Comparison of ENCODE assay signal across 20 cellular contexts in the genomic region with DNA sequence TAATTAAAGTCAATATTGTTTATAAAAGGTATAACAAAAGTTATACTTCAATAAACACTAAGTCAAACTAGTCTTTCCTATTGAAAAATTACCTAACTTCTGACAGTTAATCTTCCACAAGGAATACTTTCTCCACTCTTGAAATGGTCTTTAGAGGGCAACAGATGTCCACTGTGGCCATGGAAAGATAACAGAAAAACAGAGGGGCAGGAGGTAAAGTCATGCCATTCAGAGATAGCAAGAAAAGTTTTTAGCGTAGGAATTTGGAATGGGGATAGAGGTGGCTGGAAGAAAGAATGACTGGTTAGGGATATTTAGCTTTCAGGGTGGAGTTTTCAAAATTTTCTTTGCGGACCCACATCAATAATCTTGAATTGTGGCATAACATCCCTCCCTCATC. TPM values are rescaled to one million over a fixed set of nuclear protein-coding genes. Genes with fewer than 3 reads are reported as not detected.
DNase-seq lines count a peak whose midpoint lies in the region; ATAC-seq, FAIRE-seq and TF ChIP-seq lines count a peak whose summit lies in the region.
"Had no signal": no experiment of that assay in that cellular context is flagged by ENCODE, and none has a peak within 500 bp of the region (broad histone marks: within the 10 kb centered on the region; RNA-seq: fewer than 3 reads in every experiment).

No MANE protein-coding gene starts in this region.

- H3K4me1 ChIP-seq in Karpas-422 (ENCODE audit: low read length) (no peaks in the 10 kb centered on the region), K562 (replicated peaks in 1 of 2; ENCODE audit: control insufficient read depth in 2 of 2, insufficient read depth in 2 of 2, low read length in 2 of 2) (peaks cover 0 to 2% of the 10 kb centered on the region in 2 experiments; a peak in 1 of 5 replicates), keratinocyte (ENCODE audit: control insufficient read depth, extremely low read depth, insufficient read depth, low read length) (peaks cover 18% of the 10 kb centered on the region)

- DNase-seq in Karpas-422, result peak; percentile 14
- DNase-seq in K562 (ENCODE audit: extremely low read depth in 1 of 4, low spot score in 3 of 4), result peak in 2 of 4 experiments; percentile 15 to 30
- no peak for DNase-seq in keratinocyte (ENCODE audit: low read depth, low spot score)
- DNase-seq in RKO (ENCODE audit: low spot score), result no peak
- DNase-seq in stimulated activated CD4-positive, alpha-beta T cell treated with anti-CD3 and anti-CD28 coated beads, Interleukin-1b, Interleukin-23, amount 100 ng/mL, for 48 hours, result no peak
- DNase-seq in C1 segment of cervical spinal cord (lab: John Stamatoyannopoulos, UW), result no peak
- DNase-seq: 8988T, DMS53, GDM1, MG63, NCI-H1417, NCI-H1694 treated with DMSO at 0.1 percent for 48 hours, NCI-H446 treated with DMSO at 0.1 percent for 48 hours, NCI-H526 treated with DMSO at 0.1 percent for 48 hours, OCI-M1, SHP77 had no signal

- dilution Hi-C loops in keratinocyte (cut with MboI; ENCODE audit: extremely low pct_ligation_motif_present, low sequenced_read_pairs), result no loop called here

- in situ Hi-C loops in K562 (cut with MboI), result no loop called here

- 44% methylated on average over 2 of the region's 2 CpGs for WGBS in K562 (ENCODE audit: insufficient coverage, low coverage, missing lambda C conversion rate)

- H3K9ac ChIP-seq in Karpas-422 (ENCODE audit: low read length) (no peak overlapping the region), K562 (ENCODE audit: insufficient read depth in 1 of 2, low read depth in 2 of 2, low read length in 2 of 2) (no peak overlapping the region), keratinocyte (ENCODE audit: control insufficient read depth, extremely low read depth, insufficient read depth, low read length) (no peak overlapping the region)

- no peak for TF ChIP-seq EP300 in K562 (IDR thresholded peaks at IDR 0.05; ENCODE audit: low read length)

- H3K9me1 ChIP-seq in K562 (ENCODE audit: control insufficient read depth, insufficient read depth, low read length) (no peaks in the 10 kb centered on the region), keratinocyte (ENCODE audit: control insufficient read depth, extremely low read depth, insufficient read depth, low read length) (no peaks in the 10 kb centered on the region)

- ATAC-seq in K562 (peak; percentile 53; the same call in 1 of the 3 replicates), HG02884 (IDR thresholded peaks at IDR 0.05; ENCODE audit: unreplicated experiment) (no peak)

- peak; percentile 6 for FAIRE-seq in A204.1 (lab: Jason Lieb, UNC)
- FAIRE-seq in K562 (lab: Jason Lieb, UNC), result no peak
- no peak for FAIRE-seq in keratinocyte (lab: Jason Lieb, UNC)
- FAIRE-seq: D721Med, HTR-8/SVneo had no signal

- no peaks in the 10 kb centered on the region for H3K79me2 ChIP-seq in Karpas-422 (ENCODE audit: low read length)
- no peaks in the 10 kb centered on the region for H3K79me2 ChIP-seq in K562 (ENCODE audit: control insufficient read depth, insufficient read depth, low read length)
- no peaks in the 10 kb centered on the region for H3K79me2 ChIP-seq in keratinocyte (ENCODE audit: control insufficient read depth, insufficient read depth, low read length)

- CTCF ChIA-PET in K562 (lab: Yijun Ruan, JAX; ENCODE audit: low intra/inter-chr PET ratio), result no interaction called here

- H4K20me1 ChIP-seq in Karpas-422 (ENCODE audit: insufficient read depth, low read depth, low read length) (no peaks in the 10 kb centered on the region), K562 (replicated peaks; ENCODE audit: control insufficient read depth, insufficient read depth, low read length) (no peaks in the 10 kb centered on the region), keratinocyte (ENCODE audit: control insufficient read depth, extremely low read depth, insufficient read depth, low read length) (no peaks in the 10 kb centered on the region)

- no peaks in the 10 kb centered on the region for H3K27me3 ChIP-seq in Karpas-422 (ENCODE audit: low read length)
- H3K27me3 ChIP-seq in K562 (ENCODE audit: control insufficient read depth in 2 of 2, insufficient read depth in 2 of 2, low read length in 2 of 2), result no peaks in the 10 kb centered on the region
- no peaks in the 10 kb centered on the region for H3K27me3 ChIP-seq in keratinocyte (ENCODE audit: control insufficient read depth, extremely low read depth, insufficient read depth, low read length)
- H3K27me3 ChIP-seq: MG63 had no signal

- no peaks in the 10 kb centered on the region for H3K36me3 ChIP-seq in Karpas-422 (ENCODE audit: insufficient read depth, low read length)
- peaks cover 37% of the 10 kb centered on the region; the same call in 2 of the 3 replicates for H3K36me3 ChIP-seq in K562 (ENCODE audit: control insufficient read depth, insufficient read depth, low read length)
- peaks cover 2 to 4% of the 10 kb centered on the region in 2 experiments for H3K36me3 ChIP-seq in keratinocyte (ENCODE audit: control insufficient read depth in 2 of 2, extremely low read depth in 1 of 2, insufficient read depth in 2 of 2, low read length in 2 of 2)

- H3K4me2 ChIP-seq in Karpas-422 (ENCODE audit: low read depth, low read length, poor library complexity, severe bottlenecking) (no peak overlapping the region), K562 (ENCODE audit: insufficient read depth, low read length) (no peak overlapping the region), keratinocyte (ENCODE audit: control insufficient read depth, extremely low read depth, insufficient read depth, low read depth, low read length) (no peak overlapping the region)

- no peaks in the 10 kb centered on the region for H3K9me2 ChIP-seq in Karpas-422 (replicated peaks; ENCODE audit: insufficient read depth, low read length)

- H3K4me3 ChIP-seq in Karpas-422 (ENCODE audit: low read length), result no peak overlapping the region
- no peak overlapping the region for H3K4me3 ChIP-seq in K562
- H3K4me3 ChIP-seq in keratinocyte (ENCODE audit: control insufficient read depth in 2 of 3, extremely low read depth in 1 of 3, insufficient read depth in 2 of 3, low read depth in 1 of 3, low read length in 3 of 3), result no peak overlapping the region
- H3K4me3 ChIP-seq: MG63 had no signal

- no peak for TF ChIP-seq POLR2A in K562 (conservative IDR thresholded peaks at IDR 0.05)

- H3K27ac ChIP-seq in Karpas-422 (ENCODE audit: low read length), result no peak overlapping the region
- H3K27ac ChIP-seq in K562 (ENCODE audit: extremely low read depth, low read depth, low read length), result no peak overlapping the region
- H3K27ac ChIP-seq in keratinocyte (ENCODE audit: control insufficient read depth, insufficient read depth, low read length), result peak overlapping the region; percentile 69

- no peaks in the 10 kb centered on the region for H3K9me3 ChIP-seq in Karpas-422 (ENCODE audit: low read length)
- H3K9me3 ChIP-seq in K562 (replicated peaks; ENCODE audit: control insufficient read depth, insufficient read depth, low read depth, low read length), result no peaks in the 10 kb centered on the region
- H3K9me3 ChIP-seq in keratinocyte (ENCODE audit: control insufficient read depth, low read depth, low read length), result no peaks in the 10 kb centered on the region
- H3K9me3 ChIP-seq: MG63 had no signal

- no TSS peak for BruUV-seq in K562 (replicated peaks; lab: Mats Ljungman, UMichigan)

- peak in 1 of 2 experiments; percentile 67; a peak in 3 of 4 replicates for TF ChIP-seq RAD21 in K562 (CRISPR knock-in tag; conservative IDR thresholded peaks at IDR 0.05 in 1 of 2, IDR thresholded peaks at IDR 0.05 in 1 of 2)

- H2AFZ ChIP-seq in Karpas-422 (ENCODE audit: low read length) (no peak overlapping the region), K562 (ENCODE audit: low read depth, low read length) (no peak overlapping the region), keratinocyte (ENCODE audit: control insufficient read depth, low read length) (no peak overlapping the region)

- POLR2A ChIA-PET in K562 (lab: Yijun Ruan, JAX), result interaction anchor here (0.7 kb wide), 1 partner anchor 10 kb away, joined by 3 read pairs; no protein-coding TSS in a partner anchor

- intact Hi-C loops in K562 (cut with micrococcal nuclease), result loop anchor here (1.0 kb wide), 1 partner anchor 76 kb away; no protein-coding TSS in a partner anchor

- TF ChIP-seq CTCF in K562 (IDR thresholded peaks at IDR 0.05 in 2 of 3, conservative IDR thresholded peaks at IDR 0.05 in 1 of 3; ENCODE audit: insufficient read depth in 2 of 3, low read depth in 1 of 3, low read length in 3 of 3), result peak in 1 of 3 experiments; percentile 43; a peak in 2 of 6 replicates
- no peak for TF ChIP-seq CTCF in keratinocyte (optimal IDR thresholded peaks at IDR 0.05 in 1 of 3, IDR thresholded peaks at IDR 0.05 in 1 of 3, conservative IDR thresholded peaks at IDR 0.05 in 1 of 3; ENCODE audit: extremely low read depth in 1 of 3, insufficient read depth in 2 of 3, low read length in 3 of 3)

RNA-seq across cellular contexts. Expression of gene HYCC1, which starts 34.7 kb away (rescaled TPM):
- total RNA-seq in Karpas-422 (2014; rRNA removed; shearing (Covaris generic); ENCODE audit: low replicate concordance), result 2.9 and 3.4 TPM in 2 replicates
- 25.8 and 69.5 TPM in 2 replicates for total RNA-seq in K562 (2011; cell fraction: chromatin; rRNA removed; ENCODE audit: low replicate concordance)
- total RNA-seq in K562 (2011; cell fraction: nucleolus; rRNA removed), result 12.5 and 14.9 TPM in 2 replicates
- 25.1 and 44.4 TPM in 2 replicates for total RNA-seq in K562 (2011; cell fraction: nucleoplasm; rRNA removed)
- total RNA-seq in K562 (2014; rRNA removed) (18.8 and 24.7 TPM in 2 replicates), K562 (2014; rRNA removed; fragmentation: Illumina TruSeq; extraction: Trizol) (37.0 and 41.1 TPM in 2 replicates), K562 (2015; rRNA removed; fragmentation: Illumina TruSeq; extraction: Trizol) (26.5 and 38.1 TPM in 2 replicates), K562 (2021) (37.9 and 43.0 TPM in 2 replicates)
- polyA plus RNA-seq in K562 (2011; rRNA removed) (31.2 and 39.8 TPM in 2 replicates), K562 (2014; fragmentation: Illumina TruSeq; extraction: Trizol) (40.4 and 44.7 TPM in 2 replicates), K562 (2014; fragmentation: Nextera tagmentation; extraction: Ambion mirVana) (10 to 100 TPM; 11.2 to 16.0 TPM), K562 (2014; rRNA removed) (33.3 and 40.6 TPM in 2 replicates), keratinocyte (17.1 to 35.8 TPM (median 31.7 TPM) in 3 replicates)
- 7.6 and 15.5 TPM in 2 replicates for polyA plus RNA-seq in K562 (2011; cell fraction: cytosol; rRNA removed)
- 22.5 and 31.5 TPM in 2 replicates for polyA plus RNA-seq in K562 (2011; cell fraction: nucleus; rRNA removed)
- 16.3 and 36.3 TPM in 2 replicates for polyA plus RNA-seq in K562 (2012)
- polyA minus RNA-seq in K562 (2011; rRNA and poly(A)+ RNA removed), result 41.3 and 50.1 TPM in 2 replicates
- 13.6 and 20.0 TPM in 2 replicates for polyA minus RNA-seq in K562 (2011; cell fraction: cytosol; rRNA and poly(A)+ RNA removed)
- polyA minus RNA-seq in K562 (2011; cell fraction: nucleus; rRNA and poly(A)+ RNA removed), result 25.4 and 45.8 TPM in 2 replicates
- polyA plus RNA-seq in keratinocyte (2011; ENCODE audit: low read depth), result 31.2 TPM
- 14.8 and 25.2 TPM in 2 replicates for polyA plus RNA-seq in keratinocyte (2011; cell fraction: cytosol; rRNA removed)
- polyA plus RNA-seq in keratinocyte (2011; cell fraction: nucleus; rRNA removed), result 26.0 and 35.9 TPM in 2 replicates
- 9.5 and 29.2 TPM in 2 replicates for polyA plus RNA-seq in keratinocyte (2012; ENCODE audit: low replicate concordance)
- 12.9 to 40.9 TPM (median 22.2 TPM) in 3 replicates for polyA minus RNA-seq in keratinocyte
- polyA minus RNA-seq in keratinocyte (2011; cell fraction: cytosol; rRNA and poly(A)+ RNA removed), result 29.7 TPM
- polyA minus RNA-seq in keratinocyte (2011; cell fraction: nucleus; rRNA and poly(A)+ RNA removed), result 20.7 and 42.2 TPM in 2 replicates
